ENCODE assay signal across 8 cellular contexts in genomic region chr17:58351710-58352017, GRCh38. TPM values are rescaled to one million over a fixed set of nuclear protein-coding genes. Genes with fewer than 3 reads are reported as not detected.
DNase-seq lines count a peak whose midpoint lies in the region; ATAC-seq and TF ChIP-seq lines count a peak whose summit lies in the region.

No MANE protein-coding gene starts in this region.

- peaks cover 18 to 54% (median 34%) of the 10 kb centered on the region in 5 donors for H3K36me3 Mint-ChIP-seq in naive thymus-derived CD4-positive, alpha-beta T cell

- H3K27ac Mint-ChIP-seq in naive thymus-derived CD4-positive, alpha-beta T cell = peak overlapping the region; percentile 93 to 99 (median 98)

- peaks cover 18 to 31% of the 10 kb centered on the region in 2 donors for H3K4me1 ChIP-seq in naive thymus-derived CD4-positive, alpha-beta T cell (ENCODE audit: control insufficient read depth in 2 of 2, insufficient read depth in 2 of 2, low read length in 2 of 2)

- DNase-seq in NCI-H526 treated with DMSO at 0.1 percent for 48 hours (lab: John Stamatoyannopoulos, UW) (peak; percentile 49), NCI-H526 (lab: John Stamatoyannopoulos, UW) (no peak), cardiac fibroblast (ENCODE audit: low read depth in 2 of 2) (peak in 1 of 2 donors; percentile 10), 8988T (no peak), SHP77 treated with DMSO at 0.1 percent for 48 hours (lab: John Stamatoyannopoulos, UW) (no peak)
- peak in 1 of 9 donors; percentile 15 for DNase-seq in naive thymus-derived CD4-positive, alpha-beta T cell

- peak overlapping the region; percentile 78 to 97 for H3K4me3 ChIP-seq in cardiac fibroblast (replicated peaks in 1 of 2; ENCODE audit: low read depth in 2 of 2, low read length in 2 of 2)
- peak overlapping the region; percentile 95 for H3K4me3 ChIP-seq in naive thymus-derived CD4-positive, alpha-beta T cell (ENCODE audit: low read length)

- ATAC-seq in HG03457 (IDR thresholded peaks at IDR 0.05; ENCODE audit: unreplicated experiment) (peak; percentile 7), HG03565 (IDR thresholded peaks at IDR 0.05; ENCODE audit: unreplicated experiment) (no peak)
- ATAC-seq in naive thymus-derived CD4-positive, alpha-beta T cell = peak; percentile 5

- H3K36me3 ChIP-seq in naive thymus-derived CD4-positive, alpha-beta T cell (ENCODE audit: control insufficient read depth in 2 of 3, insufficient read depth in 3 of 3, low read length in 3 of 3) = peaks cover 21 to 36% (median 30%) of the 10 kb centered on the region in 3 experiments

- H3K27me3 ChIP-seq in naive thymus-derived CD4-positive, alpha-beta T cell (ENCODE audit: control insufficient read depth in 2 of 2, insufficient read depth in 2 of 2, low read length in 2 of 2) = no peaks in the 10 kb centered on the region

- intact Hi-C loops in naive thymus-derived CD4-positive, alpha-beta T cell (cut with micrococcal nuclease) = loop anchor here (1.0 to 2.0 kb wide), 13 partner anchors 7 to 344 kb away; partner anchors contain the start of genes MKS1 (in 1 of the 2), MTMR4 (in 1 of the 2), RNF43 (in 1 of the 2) and SRSF1 (in 1 of the 2)

- H3K4me1 Mint-ChIP-seq in naive thymus-derived CD4-positive, alpha-beta T cell = peaks cover 41 to 79% (median 72%) of the 10 kb centered on the region in 7 donors

- peaks cover 0 to 4% (median 0%) of the 10 kb centered on the region in 11 donors for H3K9me3 Mint-ChIP-seq in naive thymus-derived CD4-positive, alpha-beta T cell

- TF ChIP-seq CTCF in cardiac fibroblast (IDR thresholded peaks at IDR 0.05; ENCODE audit: low read depth, low read length) = no peak

- POLR2A ChIA-PET in naive thymus-derived CD4-positive, alpha-beta T cell (lab: Charles Lee) = interaction anchor here (1.0 to 16.4 kb wide), 19 partner anchors 13 to 167 kb away, joined by 3 to 521 read pairs (median 6); partner anchors contain the start of genes RNF43 and TSPOAP1

- H3K4me3 Mint-ChIP-seq in naive thymus-derived CD4-positive, alpha-beta T cell = peak overlapping the region; percentile 97 to 100 (median 99)

- no peaks in the 10 kb centered on the region for H3K9me3 ChIP-seq in naive thymus-derived CD4-positive, alpha-beta T cell (ENCODE audit: control insufficient read depth in 2 of 3, low read length in 3 of 3)

- CTCF ChIA-PET in naive thymus-derived CD4-positive, alpha-beta T cell (lab: Charles Lee) = interaction anchor here (0.6 to 3.0 kb wide), 13 partner anchors 8 to 654 kb away, joined by 3 to 24 read pairs (median 4); partner anchors contain the start of gene RNF43

- no peaks in the 10 kb centered on the region for H3K27me3 Mint-ChIP-seq in naive thymus-derived CD4-positive, alpha-beta T cell

- peak overlapping the region; percentile 85 for H3K27ac ChIP-seq in naive thymus-derived CD4-positive, alpha-beta T cell (ENCODE audit: low read depth, low read length)

RNA-seq across cellular contexts. Expression of gene SUPT4H1, which starts 0.3 kb away (rescaled TPM):
- 10 to 100 TPM; 36.0 to 75.6 (median 62.3) TPM for total RNA-seq in naive thymus-derived CD4-positive, alpha-beta T cell
- polyA plus RNA-seq in naive thymus-derived CD4-positive, alpha-beta T cell = 10 to 100 TPM; 69.4 to 91.7 TPM

RNA-seq across cellular contexts. Expression of gene TSPOAP1, which starts 23.1 kb away (rescaled TPM):
- total RNA-seq in naive thymus-derived CD4-positive, alpha-beta T cell = 10 to 100 TPM; 11.2 to 62.5 (median 20.5) TPM
- 1 to 10 TPM in 1 of 2 donors, under 1 TPM in 1; 0.20 to 1.5 TPM for polyA plus RNA-seq in naive thymus-derived CD4-positive, alpha-beta T cell
